ENCODE assay signal across 8 cellular contexts in genomic region chr7:34991938-34992840, GRCh38. TPM values are rescaled to one million over a fixed set of nuclear protein-coding genes. Genes with fewer than 3 reads are reported as not detected.
DNase-seq lines count a peak whose midpoint lies in the region; ATAC-seq and TF ChIP-seq lines count a peak whose summit lies in the region.

No MANE protein-coding gene starts in this region.

- H3K36me3 ChIP-seq in SJSA1 (no peaks in the 10 kb centered on the region), mammary epithelial cell (ENCODE audit: insufficient read depth, low read length) (no peaks in the 10 kb centered on the region), neuronal stem cell (replicated peaks in 1 of 2; ENCODE audit: control insufficient read depth in 2 of 2, insufficient read depth in 2 of 2, low read length in 2 of 2) (no peaks in the 10 kb centered on the region), hepatocyte (replicated peaks; ENCODE audit: insufficient read depth, low read depth) (no peaks in the 10 kb centered on the region)

- no peaks in the 10 kb centered on the region for H3K4me1 ChIP-seq in SJSA1 (replicated peaks)
- peaks cover 4% of the 10 kb centered on the region for H3K4me1 ChIP-seq in mammary epithelial cell (ENCODE audit: insufficient read depth, low read length)
- H3K4me1 ChIP-seq in neuronal stem cell (ENCODE audit: control insufficient read depth in 2 of 2, insufficient read depth in 1 of 2, low read depth in 1 of 2, low read length in 2 of 2): peaks cover 3% of the 10 kb centered on the region in 2 donors
- no peaks in the 10 kb centered on the region for H3K4me1 ChIP-seq in hepatocyte (ENCODE audit: insufficient read depth)

- H3K27me3 ChIP-seq in SJSA1 (replicated peaks) (no peaks in the 10 kb centered on the region), mammary epithelial cell (ENCODE audit: insufficient read depth, low read length) (no peaks in the 10 kb centered on the region), neuronal stem cell (ENCODE audit: control insufficient read depth in 3 of 3, insufficient read depth in 3 of 3, low read depth in 1 of 3, low read length in 3 of 3) (no peaks in the 10 kb centered on the region), hepatocyte (no peaks in the 10 kb centered on the region)

- no peaks in the 10 kb centered on the region for H3K9me2 ChIP-seq in hepatocyte (replicated peaks; ENCODE audit: insufficient read depth)

- H3K4ac ChIP-seq in neuronal stem cell (ENCODE audit: low read length): no peak overlapping the region

- H3K4me2 ChIP-seq in mammary epithelial cell (ENCODE audit: insufficient read depth, low read depth, low read length) (no peak overlapping the region), neuronal stem cell (ENCODE audit: insufficient read depth, low read length, poor library complexity, severe bottlenecking) (no peak overlapping the region), hepatocyte (no peak overlapping the region)

- no peak overlapping the region for H2AFZ ChIP-seq in mammary epithelial cell (ENCODE audit: low read depth, low read length)
- H2AFZ ChIP-seq in neuronal stem cell (ENCODE audit: low read length): no peak overlapping the region
- H2AFZ ChIP-seq in hepatocyte: no peak overlapping the region

- H2BK120ac ChIP-seq in neuronal stem cell (ENCODE audit: low read depth, low read length): no peak overlapping the region

- H2BK15ac ChIP-seq in neuronal stem cell (ENCODE audit: low read length): no peak overlapping the region

- DNase-seq in SJSA1 (ENCODE audit: low read depth in 1 of 2, low spot score in 2 of 2) (peak in 1 of 2 experiments; percentile 31), mammary epithelial cell (peak; percentile 35), neuronal stem cell (ENCODE audit: low spot score) (no peak), hepatocyte (ENCODE audit: low spot score) (no peak), posterior vena cava (ENCODE audit: low spot score) (no peak)
- peak; percentile 6 for DNase-seq in stimulated activated CD4-positive, alpha-beta T cell treated with anti-CD3 and anti-CD28 coated beads, Interleukin-2, amount 100 ng/mL, for 4 hours (ENCODE audit: low read depth)

- dilution Hi-C loops in mammary epithelial cell (cut with HindIII; ENCODE audit: low sequenced_read_pairs): no loop called here

- CTCF ChIA-PET in mammary epithelial cell (lab: Charles Lee; ENCODE audit: low non-redundant PET): no interaction called here

- H4K8ac ChIP-seq in neuronal stem cell (ENCODE audit: low read depth, low read length): no peak overlapping the region

- no peak overlapping the region for H2AK5ac ChIP-seq in neuronal stem cell (ENCODE audit: low read depth, low read length)

- BruUV-seq in mammary epithelial cell (replicated peaks; lab: Mats Ljungman, UMichigan): no TSS peak

- TF ChIP-seq CTCF in mammary epithelial cell (conservative IDR thresholded peaks at IDR 0.05 in 1 of 2, IDR thresholded peaks at IDR 0.05 in 1 of 2; ENCODE audit: extremely low read depth in 1 of 2, insufficient read depth in 1 of 2, low read depth in 1 of 2, low read length in 2 of 2) (no peak), hepatocyte (IDR thresholded peaks at IDR 0.05; ENCODE audit: poor library complexity) (no peak)

- no peak overlapping the region for H4K91ac ChIP-seq in neuronal stem cell (ENCODE audit: low read depth, low read length, poor library complexity)

- in situ Hi-C loops in mammary epithelial cell (cut with MboI; ENCODE audit: low sequenced_read_pairs in 2 of 2): no loop called here

- H3K18ac ChIP-seq in neuronal stem cell (ENCODE audit: low read length): no peak overlapping the region

- H3K23ac ChIP-seq in neuronal stem cell (ENCODE audit: low read depth, low read length, poor library complexity): no peak overlapping the region

- intact Hi-C loops in mammary epithelial cell (cut with micrococcal nuclease) (loop anchor here (5.0 kb wide), 1 partner anchor 45 kb away; the partner anchor contains the start of gene DPY19L1), posterior vena cava (cut with DNase I) (no loop called here)

- H3K79me2 ChIP-seq in mammary epithelial cell (ENCODE audit: insufficient read depth, low read length): no peaks in the 10 kb centered on the region
- no peaks in the 10 kb centered on the region for H3K79me2 ChIP-seq in hepatocyte

- ATAC-seq in GM18517 (IDR thresholded peaks at IDR 0.05; ENCODE audit: unreplicated experiment): peak; percentile 84
- peak; percentile 77 for ATAC-seq in HG02678 (IDR thresholded peaks at IDR 0.05; ENCODE audit: unreplicated experiment)

- no peak overlapping the region for H2BK5ac ChIP-seq in neuronal stem cell (ENCODE audit: low read length)

- H3K9ac ChIP-seq in mammary epithelial cell (ENCODE audit: insufficient read depth, low read length) (no peak overlapping the region), neuronal stem cell (ENCODE audit: low read depth, low read length, poor library complexity) (no peak overlapping the region)

- H3K79me1 ChIP-seq in neuronal stem cell (ENCODE audit: low read depth, low read length): no peaks in the 10 kb centered on the region

- no peaks in the 10 kb centered on the region for H3K9me3 ChIP-seq in SJSA1 (replicated peaks)
- no peaks in the 10 kb centered on the region for H3K9me3 ChIP-seq in mammary epithelial cell (replicated peaks; ENCODE audit: insufficient read depth, low read length)
- H3K9me3 ChIP-seq in neuronal stem cell (replicated peaks in 1 of 2; ENCODE audit: control insufficient read depth in 2 of 2, insufficient read depth in 1 of 2, low read depth in 1 of 2, low read length in 2 of 2): no peaks in the 10 kb centered on the region
- H3K9me3 ChIP-seq in hepatocyte (ENCODE audit: low read depth): no peaks in the 10 kb centered on the region

- peak overlapping the region; percentile 32; the same call in 1 of the 2 replicates for H3K27ac ChIP-seq in SJSA1
- no peak overlapping the region for H3K27ac ChIP-seq in mammary epithelial cell (ENCODE audit: insufficient read depth, low read depth, low read length)
- no peak overlapping the region for H3K27ac ChIP-seq in neuronal stem cell (replicated peaks; ENCODE audit: low read length)
- H3K27ac ChIP-seq in hepatocyte: no peak overlapping the region

- H4K20me1 ChIP-seq in mammary epithelial cell (ENCODE audit: insufficient read depth, low read length): no peaks in the 10 kb centered on the region
- no peaks in the 10 kb centered on the region for H4K20me1 ChIP-seq in hepatocyte (ENCODE audit: insufficient read depth, poor library complexity, severe bottlenecking)

- no peak overlapping the region for H2BK12ac ChIP-seq in neuronal stem cell (ENCODE audit: low read length)

- H3K4me3 ChIP-seq in SJSA1: no peak overlapping the region
- no peak overlapping the region for H3K4me3 ChIP-seq in mammary epithelial cell (replicated peaks in 1 of 3; ENCODE audit: insufficient read depth in 1 of 3, low read depth in 2 of 3, low read length in 3 of 3)
- no peak overlapping the region for H3K4me3 ChIP-seq in neuronal stem cell (ENCODE audit: low read length in 2 of 2)
- no peak overlapping the region for H3K4me3 ChIP-seq in hepatocyte

- H3K14ac ChIP-seq in neuronal stem cell (ENCODE audit: low read length): no peak overlapping the region

- 89% methylated on average over 12 of the region's 12 CpGs for WGBS in mammary epithelial cell (ENCODE audit: low coverage, missing lambda C conversion rate)
- WGBS in neuronal stem cell (ENCODE audit: extremely low coverage in 2 of 2, insufficient read length in 2 of 2, insufficient replicate concordance in 1 of 2), 2 donors: no CpG with 5 or more reads among the region's 12 CpGs
- 84% methylated on average over 12 of the region's 12 CpGs for WGBS in hepatocyte (ENCODE audit: low lambda C conversion rate, missing lambda C conversion rate)

RNA-seq across cellular contexts. Expression of gene DPY19L1, which starts 45.1 kb away (rescaled TPM):
- total RNA-seq in SJSA1 (2014; rRNA removed; shearing (Covaris generic)): 29.4 and 52.1 TPM in 2 replicates
- total RNA-seq in mammary epithelial cell (10 to 100 TPM; 12.0 to 15.5 TPM), hepatocyte (16.7 and 17.8 TPM in 2 replicates), posterior vena cava (10 to 100 TPM; 31.0 to 34.4 TPM)
- polyA plus RNA-seq in mammary epithelial cell (12.0 TPM), hepatocyte (7.6 and 8.8 TPM in 2 replicates)
- polyA minus RNA-seq in mammary epithelial cell: 17.1 TPM
- 19.7 TPM for polyA plus RNA-seq in neuronal stem cell (2013, experiment 1 of 2)
- 19.8 TPM for polyA plus RNA-seq in neuronal stem cell (2013, experiment 2 of 2)

Comparison
In these comparisons a context has a peak if more than half of its experiments do, and no peak if none do; other contexts are left out.
1. DNase-seq: peak in mammary epithelial cell (single experiment) and stimulated activated CD4-positive, alpha-beta T cell treated with anti-CD3 and anti-CD28 coated beads, Interleukin-2, amount 100 ng/mL, for 4 hours (single experiment); none in neuronal stem cell (single experiment), hepatocyte (single experiment) and posterior vena cava (single experiment).